In genomic region chr16:88627531-88628411, GRCh38 we compare ENCODE assay signal across 1 cellular context.
TF ChIP-seq lines count a peak whose summit lies in the region.

No MANE protein-coding gene starts in this region.

TF ChIP-seq in GM23338, 12 proteins besides CTCF, POLR2A, EP300 and RAD21 (continued from another document):
- TF ChIP-seq ZNF462 (CRISPR knock-in tag; IDR thresholded peaks at IDR 0.05) (no peak), EZH2phosphoT487 (IDR thresholded peaks at IDR 0.05; ENCODE audit: unreplicated experiment) (no peak), POLR2AphosphoS5 (IDR thresholded peaks at IDR 0.05; ENCODE audit: low read depth) (no peak), STAT1 (IDR thresholded peaks at IDR 0.05; ENCODE audit: unreplicated experiment) (no peak), EZH2 (IDR thresholded peaks at IDR 0.05; ENCODE audit: low read depth, unreplicated experiment) (no peak), ZNF114 (CRISPR knock-in tag; IDR thresholded peaks at IDR 0.05) (no peak)
